ENCODE assay signal across 2 cellular contexts in genomic region chr4:106344324-106344970, GRCh38.
TF ChIP-seq lines count a peak whose summit lies in the region.

No MANE protein-coding gene starts in this region.

TF ChIP-seq in K562, 482 proteins besides CTCF, POLR2A, EP300 and RAD21:
- TF ChIP-seq, protein P1, sequence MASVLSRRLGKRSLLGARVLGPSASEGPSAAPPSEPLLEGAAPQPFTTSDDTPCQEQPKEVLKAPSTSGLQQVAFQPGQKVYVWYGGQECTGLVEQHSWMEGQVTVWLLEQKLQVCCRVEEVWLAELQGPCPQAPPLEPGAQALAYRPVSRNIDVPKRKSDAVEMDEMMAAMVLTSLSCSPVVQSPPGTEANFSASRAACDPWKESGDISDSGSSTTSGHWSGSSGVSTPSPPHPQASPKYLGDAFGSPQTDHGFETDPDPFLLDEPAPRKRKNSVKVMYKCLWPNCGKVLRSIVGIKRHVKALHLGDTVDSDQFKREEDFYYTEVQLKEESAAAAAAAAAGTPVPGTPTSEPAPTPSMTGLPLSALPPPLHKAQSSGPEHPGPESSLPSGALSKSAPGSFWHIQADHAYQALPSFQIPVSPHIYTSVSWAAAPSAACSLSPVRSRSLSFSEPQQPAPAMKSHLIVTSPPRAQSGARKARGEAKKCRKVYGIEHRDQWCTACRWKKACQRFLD (CRISPR knock-in tag; IDR thresholded peaks at IDR 0.05): no peak
- TF ChIP-seq, protein P2, sequence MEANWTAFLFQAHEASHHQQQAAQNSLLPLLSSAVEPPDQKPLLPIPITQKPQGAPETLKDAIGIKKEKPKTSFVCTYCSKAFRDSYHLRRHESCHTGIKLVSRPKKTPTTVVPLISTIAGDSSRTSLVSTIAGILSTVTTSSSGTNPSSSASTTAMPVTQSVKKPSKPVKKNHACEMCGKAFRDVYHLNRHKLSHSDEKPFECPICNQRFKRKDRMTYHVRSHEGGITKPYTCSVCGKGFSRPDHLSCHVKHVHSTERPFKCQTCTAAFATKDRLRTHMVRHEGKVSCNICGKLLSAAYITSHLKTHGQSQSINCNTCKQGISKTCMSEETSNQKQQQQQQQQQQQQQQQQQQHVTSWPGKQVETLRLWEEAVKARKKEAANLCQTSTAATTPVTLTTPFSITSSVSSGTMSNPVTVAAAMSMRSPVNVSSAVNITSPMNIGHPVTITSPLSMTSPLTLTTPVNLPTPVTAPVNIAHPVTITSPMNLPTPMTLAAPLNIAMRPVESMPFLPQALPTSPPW (CRISPR knock-in tag; IDR thresholded peaks at IDR 0.05): no peak
- TF ChIP-seq DIDO1 (tag; IDR thresholded peaks at IDR 0.05; ENCODE audit: low read depth): no peak
- TF ChIP-seq MAFG (tag; conservative IDR thresholded peaks at IDR 0.05): peak; percentile 66
- peak; percentile 82 for TF ChIP-seq ZNF316 (IDR thresholded peaks at IDR 0.05)
- TF ChIP-seq C11orf30 (IDR thresholded peaks at IDR 0.05; ENCODE audit: low read depth): peak; percentile 72
- TF ChIP-seq MAFK (IDR thresholded peaks at IDR 0.05; ENCODE audit: low read length): 0 out of 2 replicates have a peak, but pooled peaks have one; percentile 16
- TF ChIP-seq PCBP1 (IDR thresholded peaks at IDR 0.05; ENCODE audit: low read depth, low read length, poor library complexity, severe bottlenecking): no peak
- TF ChIP-seq ZNF668 (CRISPR knock-in tag; IDR thresholded peaks at IDR 0.05): no peak

TF ChIP-seq in WTC11, 78 proteins besides CTCF, POLR2A, EP300 and RAD21:
- TF ChIP-seq, protein P3, sequence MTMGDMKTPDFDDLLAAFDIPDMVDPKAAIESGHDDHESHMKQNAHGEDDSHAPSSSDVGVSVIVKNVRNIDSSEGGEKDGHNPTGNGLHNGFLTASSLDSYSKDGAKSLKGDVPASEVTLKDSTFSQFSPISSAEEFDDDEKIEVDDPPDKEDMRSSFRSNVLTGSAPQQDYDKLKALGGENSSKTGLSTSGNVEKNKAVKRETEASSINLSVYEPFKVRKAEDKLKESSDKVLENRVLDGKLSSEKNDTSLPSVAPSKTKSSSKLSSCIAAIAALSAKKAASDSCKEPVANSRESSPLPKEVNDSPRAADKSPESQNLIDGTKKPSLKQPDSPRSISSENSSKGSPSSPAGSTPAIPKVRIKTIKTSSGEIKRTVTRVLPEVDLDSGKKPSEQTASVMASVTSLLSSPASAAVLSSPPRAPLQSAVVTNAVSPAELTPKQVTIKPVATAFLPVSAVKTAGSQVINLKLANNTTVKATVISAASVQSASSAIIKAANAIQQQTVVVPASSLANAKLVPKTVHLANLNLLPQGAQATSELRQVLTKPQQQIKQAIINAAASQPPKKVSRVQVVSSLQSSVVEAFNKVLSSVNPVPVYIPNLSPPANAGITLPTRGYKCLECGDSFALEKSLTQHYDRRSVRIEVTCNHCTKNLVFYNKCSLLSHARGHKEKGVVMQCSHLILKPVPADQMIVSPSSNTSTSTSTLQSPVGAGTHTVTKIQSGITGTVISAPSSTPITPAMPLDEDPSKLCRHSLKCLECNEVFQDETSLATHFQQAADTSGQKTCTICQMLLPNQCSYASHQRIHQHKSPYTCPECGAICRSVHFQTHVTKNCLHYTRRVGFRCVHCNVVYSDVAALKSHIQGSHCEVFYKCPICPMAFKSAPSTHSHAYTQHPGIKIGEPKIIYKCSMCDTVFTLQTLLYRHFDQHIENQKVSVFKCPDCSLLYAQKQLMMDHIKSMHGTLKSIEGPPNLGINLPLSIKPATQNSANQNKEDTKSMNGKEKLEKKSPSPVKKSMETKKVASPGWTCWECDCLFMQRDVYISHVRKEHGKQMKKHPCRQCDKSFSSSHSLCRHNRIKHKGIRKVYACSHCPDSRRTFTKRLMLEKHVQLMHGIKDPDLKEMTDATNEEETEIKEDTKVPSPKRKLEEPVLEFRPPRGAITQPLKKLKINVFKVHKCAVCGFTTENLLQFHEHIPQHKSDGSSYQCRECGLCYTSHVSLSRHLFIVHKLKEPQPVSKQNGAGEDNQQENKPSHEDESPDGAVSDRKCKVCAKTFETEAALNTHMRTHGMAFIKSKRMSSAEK (CRISPR knock-in tag; IDR thresholded peaks at IDR 0.05; ENCODE audit: borderline replicate concordance): no peak
- no peak for TF ChIP-seq RORB (CRISPR knock-in tag; IDR thresholded peaks at IDR 0.05)
- TF ChIP-seq PRRX2 (CRISPR knock-in tag; IDR thresholded peaks at IDR 0.05): no peak
- TF ChIP-seq ERG (CRISPR knock-in tag; IDR thresholded peaks at IDR 0.05): no peak
- no peak for TF ChIP-seq ZNF512 (CRISPR knock-in tag; IDR thresholded peaks at IDR 0.05; ENCODE audit: borderline replicate concordance)
- no peak for TF ChIP-seq AR (CRISPR knock-in tag; IDR thresholded peaks at IDR 0.05)
- TF ChIP-seq ZBTB21 (CRISPR knock-in tag; IDR thresholded peaks at IDR 0.05; ENCODE audit: borderline replicate concordance): no peak
- TF ChIP-seq GABPB1 (CRISPR knock-in tag; IDR thresholded peaks at IDR 0.05): no peak
- no peak for TF ChIP-seq NFE2L1 (CRISPR knock-in tag; IDR thresholded peaks at IDR 0.05)
- no peak for TF ChIP-seq ATF1 (CRISPR knock-in tag; IDR thresholded peaks at IDR 0.05)
- TF ChIP-seq NFATC4 (CRISPR knock-in tag; IDR thresholded peaks at IDR 0.05): no peak
- no peak for TF ChIP-seq EMX1 (CRISPR knock-in tag; IDR thresholded peaks at IDR 0.05)
- no peak for TF ChIP-seq NR3C1 (CRISPR knock-in tag; conservative IDR thresholded peaks at IDR 0.05; ENCODE audit: low read depth)
- no peak for TF ChIP-seq FOXP1 (CRISPR knock-in tag; IDR thresholded peaks at IDR 0.05; ENCODE audit: borderline replicate concordance)
- TF ChIP-seq TP53 (CRISPR knock-in tag; IDR thresholded peaks at IDR 0.05): no peak
- TF ChIP-seq GTF2I (CRISPR knock-in tag; conservative IDR thresholded peaks at IDR 0.05): no peak
- TF ChIP-seq HMGA2 (CRISPR knock-in tag; IDR thresholded peaks at IDR 0.05): no peak
- TF ChIP-seq ZNF219 (CRISPR knock-in tag; IDR thresholded peaks at IDR 0.05; ENCODE audit: borderline replicate concordance): no peak
